ENCODE assay signal across 7 cellular contexts in the genomic region with DNA sequence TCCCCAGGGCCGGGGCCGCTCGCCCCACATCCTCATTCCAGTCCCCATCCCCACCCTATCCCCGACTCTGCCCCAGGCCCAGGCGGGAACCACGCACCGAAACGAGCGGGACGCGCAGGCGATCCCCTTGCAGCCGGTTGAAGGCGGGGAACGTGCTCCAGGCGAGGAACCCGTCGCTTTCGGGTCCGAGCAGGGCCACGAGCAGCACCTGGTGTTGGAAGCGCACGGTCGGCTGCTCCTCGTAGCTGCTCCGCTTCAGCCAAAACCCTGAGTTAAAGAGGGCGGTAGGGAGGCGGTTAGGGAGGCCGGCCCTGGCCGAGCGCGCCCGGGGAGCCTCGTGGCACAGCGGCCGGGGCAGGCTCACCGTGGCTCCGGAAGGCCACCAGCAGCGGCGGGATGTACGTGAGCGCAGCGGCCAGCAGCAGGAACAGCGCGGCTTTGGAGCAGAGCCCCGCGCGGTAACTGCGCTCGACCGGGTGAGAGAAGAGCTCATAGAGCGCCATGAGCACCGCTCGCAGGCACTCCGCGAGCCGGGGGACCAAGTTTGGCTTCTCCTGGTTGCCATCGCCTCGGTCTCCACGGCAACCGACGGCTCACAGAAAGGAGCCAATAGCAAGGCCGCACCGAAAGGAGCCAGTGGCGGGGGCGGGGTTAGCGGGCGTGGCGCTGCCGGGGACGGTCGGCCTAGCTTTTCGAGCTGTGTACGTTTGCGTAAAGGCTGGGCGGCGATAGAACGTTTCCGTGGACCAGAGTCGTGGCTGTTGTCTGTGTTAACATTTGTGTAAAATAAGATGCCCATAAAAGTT.
DNase-seq lines count a peak whose midpoint lies in the region; ATAC-seq lines count a peak whose summit lies in the region.

A gene with protein sequence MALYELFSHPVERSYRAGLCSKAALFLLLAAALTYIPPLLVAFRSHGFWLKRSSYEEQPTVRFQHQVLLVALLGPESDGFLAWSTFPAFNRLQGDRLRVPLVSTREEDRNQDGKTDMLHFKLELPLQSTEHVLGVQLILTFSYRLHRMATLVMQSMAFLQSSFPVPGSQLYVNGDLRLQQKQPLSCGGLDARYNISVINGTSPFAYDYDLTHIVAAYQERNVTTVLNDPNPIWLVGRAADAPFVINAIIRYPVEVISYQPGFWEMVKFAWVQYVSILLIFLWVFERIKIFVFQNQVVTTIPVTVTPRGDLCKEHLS (minus strand): TSS at position 546 of the 806 bp plus-strand sequence. CDS start 43 bp downstream, at position 503.

- peak; percentile 93 for ATAC-seq in GM18499 (IDR thresholded peaks at IDR 0.05; ENCODE audit: insufficient read depth, unreplicated experiment)
- peak; percentile 93 for ATAC-seq in HG02870 (IDR thresholded peaks at IDR 0.05; ENCODE audit: unreplicated experiment)

- DNase-seq in NCI-H146 treated with DMSO at 0.1 percent for 48 hours (lab: John Stamatoyannopoulos, UW; ENCODE audit: unreplicated experiment) = peak; percentile 66
- DNase-seq in T-helper 9 cell = peak; percentile 96
- peak; percentile 97 for DNase-seq in astrocyte of the hippocampus (ENCODE audit: low read depth, low spot score)
- DNase-seq in hippocampal formation (lab: John Stamatoyannopoulos, UW) = peak; percentile 93 to 96
- DNase-seq in retina = peak; percentile 95

Comparison
In these comparisons a context has a peak if more than half of its experiments do, and no peak if none do; other contexts are left out.
1. Peak in every context shown above with its lines: DNase-seq and ATAC-seq.